ENCODE assay signal across 8 cellular contexts in genomic region chr1:1371741-1372711, GRCh38. TPM values are rescaled to one million over a fixed set of nuclear protein-coding genes. Genes with fewer than 3 reads are reported as not detected.
A peak's percentile ranks its signal among the peaks of the same experiment; 100 is the strongest.
DNase-seq lines count a peak whose midpoint lies in the region; ATAC-seq, FAIRE-seq and TF ChIP-seq lines count a peak whose summit lies in the region.

No MANE protein-coding gene starts in this region.

- H3K36me3 ChIP-seq in cardiac muscle cell (peaks cover 4% of the 10 kb centered on the region), small intestine (ENCODE audit: control insufficient read depth in 2 of 2, insufficient read depth in 2 of 2, low read length in 2 of 2) (peaks cover 0 to 3% of the 10 kb centered on the region in 2 donors)

- H3K4me1 ChIP-seq in cardiac muscle cell (ENCODE audit: low read depth) (peaks cover 5% of the 10 kb centered on the region), small intestine (ENCODE audit: control insufficient read depth in 2 of 2, insufficient read depth in 1 of 2, low read depth in 1 of 2, low read length in 1 of 2) (peaks cover 0 to 5% of the 10 kb centered on the region in 2 donors)

- no peak for ATAC-seq in GM21528 (IDR thresholded peaks at IDR 0.05; ENCODE audit: low FRiP score, unreplicated experiment)
- no peak for ATAC-seq in GM21529 (IDR thresholded peaks at IDR 0.05; ENCODE audit: unreplicated experiment)

- H3K4me3 ChIP-seq in cardiac muscle cell: no peak overlapping the region
- H3K4me3 ChIP-seq in small intestine (ENCODE audit: low read depth in 1 of 2, low read length in 2 of 2): no peak overlapping the region

- no peak for FAIRE-seq in small intestine (lab: Jason Lieb, UNC)

- WGBS in small intestine, 3 donors: 28 to 31% (median 30%) methylated on average over 26 of the region's 26 CpGs

- TF ChIP-seq CTCF in cardiac muscle cell (IDR thresholded peaks at IDR 0.05; ENCODE audit: low read depth, low read length): peak; percentile 94

- H3K27ac ChIP-seq in cardiac muscle cell (no peak overlapping the region), small intestine (ENCODE audit: low read depth in 1 of 2, low read length in 1 of 2) (no peak overlapping the region)

- DNase-seq in COR-L47 (lab: John Stamatoyannopoulos, UW): peak; percentile 54
- DNase-seq in HK-2 (ENCODE audit: unreplicated experiment): peak; percentile 85
- DNase-seq in SHP77 treated with DMSO at 0.1 percent for 48 hours (lab: John Stamatoyannopoulos, UW): peak; percentile 22
- DNase-seq in activated gamma-delta T cell treated with Interleukin-2 at 50 U/mL for 16 hours: peak; percentile 78
- peak; percentile 60 to 76 for DNase-seq in cardiac muscle cell (ENCODE audit: low read depth in 1 of 2, low spot score in 1 of 2)
- peak; percentile 55 for DNase-seq in small intestine

- no peaks in the 10 kb centered on the region for H3K9me3 ChIP-seq in cardiac muscle cell (ENCODE audit: low read depth)
- H3K9me3 ChIP-seq in small intestine (ENCODE audit: control insufficient read depth, low read depth): no peaks in the 10 kb centered on the region

- no peaks in the 10 kb centered on the region for H3K27me3 ChIP-seq in cardiac muscle cell
- no peaks in the 10 kb centered on the region for H3K27me3 ChIP-seq in small intestine (ENCODE audit: control insufficient read depth in 2 of 2, insufficient read depth in 2 of 2, low read length in 2 of 2)

RNA-seq across cellular contexts. Expression of gene AURKAIP1, which starts 3.0 kb away (rescaled TPM):
- total RNA-seq in cardiac muscle cell: 235 and 301 TPM in 2 replicates
- polyA plus RNA-seq in cardiac muscle cell (252 and 305 TPM in 2 replicates), small intestine (100 to 1,000 TPM; 229 to 382 (median 365) TPM)

RNA-seq across cellular contexts. Expression of gene MXRA8, which starts 13.7 kb away (rescaled TPM):
- 50.4 and 90.1 TPM in 2 replicates for total RNA-seq in cardiac muscle cell
- 42.2 and 58.8 TPM in 2 replicates for polyA plus RNA-seq in cardiac muscle cell
- polyA plus RNA-seq in small intestine: 10 to 100 TPM in 1 of 3 donors, 1 to 10 TPM in 2; 2.7 to 21.6 (median 7.8) TPM

RNA-seq across cellular contexts. Expression of gene DVL1, which starts 22.8 kb away (rescaled TPM):
- 78.1 and 105 TPM in 2 replicates for total RNA-seq in cardiac muscle cell
- polyA plus RNA-seq in cardiac muscle cell (29.1 and 49.2 TPM in 2 replicates), small intestine (10 to 100 TPM; 52.6 to 88.8 (median 70.0) TPM)

RNA-seq across cellular contexts. Expression of gene CCNL2, which starts 27.1 kb away (rescaled TPM):
- total RNA-seq in cardiac muscle cell: 183 and 230 TPM in 2 replicates
- 283 and 301 TPM in 2 replicates for polyA plus RNA-seq in cardiac muscle cell
- polyA plus RNA-seq in small intestine: 100 to 1,000 TPM in 2 of 3 donors, 10 to 100 TPM in 1; 71.9 to 222 (median 175) TPM

RNA-seq across cellular contexts. Expression of gene MRPL20, which starts 35.1 kb away (rescaled TPM):
- 97.6 and 168 TPM in 2 replicates for total RNA-seq in cardiac muscle cell
- polyA plus RNA-seq in cardiac muscle cell (204 and 255 TPM in 2 replicates), small intestine (100 to 1,000 TPM; 162 to 221 (median 172) TPM)

Comparison
In these comparisons a context has a peak if more than half of its experiments do, and no peak if none do; other contexts are left out.
1. DNase-seq: peak in every context shown above with its lines; median percentile 85 in HK-2; 78 in activated gamma-delta T cell treated with Interleukin-2 at 50 U/mL for 16 hours; 68 in cardiac muscle cell; 55 in small intestine; 54 in COR-L47; 22 in SHP77 treated with DMSO at 0.1 percent for 48 hours.